In genomic region chr1:56953386-56953785, GRCh38 we compare ENCODE assay signal across 26 cellular contexts. TPM values are rescaled to one million over a fixed set of nuclear protein-coding genes. Genes with fewer than 3 reads are reported as not detected.
DNase-seq lines count a peak whose midpoint lies in the region; ATAC-seq, FAIRE-seq and TF ChIP-seq lines count a peak whose summit lies in the region.
"Had no signal": no experiment of that assay in that cellular context is flagged by ENCODE, and none has a peak within 500 bp of the region (broad histone marks: within the 10 kb centered on the region; RNA-seq: fewer than 3 reads in every experiment).

No MANE protein-coding gene starts in this region.

- H3K27ac ChIP-seq in HepG2 (ENCODE audit: extremely low read length, insufficient read depth, low read length) = no peak overlapping the region
- no peak overlapping the region for H3K27ac ChIP-seq in uterus
- H3K27ac ChIP-seq: A549; BLaER1 treated with 17β-estradiol and CSF1 and Interleukin-3, amounts not matched to agents 10 nM and 100 nM; GM23248 had no signal

- no peak for TF ChIP-seq EP300 in HepG2 (IDR thresholded peaks at IDR 0.05; ENCODE audit: low read depth in 2 of 2, low read length in 2 of 2)
- no peak for TF ChIP-seq EP300 in HepG2 (CRISPR knock-in tag; IDR thresholded peaks at IDR 0.05; ENCODE audit: borderline replicate concordance)

- H3K27me3 ChIP-seq in bronchial epithelial cell (ENCODE audit: control insufficient read depth, insufficient read depth, low read length) = no peaks in the 10 kb centered on the region
- H3K27me3 ChIP-seq in HepG2 (ENCODE audit: control insufficient read depth in 1 of 2, insufficient read depth in 2 of 2, low read length in 2 of 2) = no peaks in the 10 kb centered on the region
- no peaks in the 10 kb centered on the region for H3K27me3 ChIP-seq in uterus
- H3K27me3 ChIP-seq: BE2C; BLaER1 treated with 17β-estradiol and CSF1 and Interleukin-3, amounts not matched to agents 10 nM and 100 nM had no signal

- H3K4me2 ChIP-seq in HepG2 (ENCODE audit: low read depth, low read length) = no peak overlapping the region
- H3K4me2 ChIP-seq: A549; BLaER1 treated with 17β-estradiol and CSF1 and Interleukin-3, amounts not matched to agents 10 nM and 100 nM had no signal

- H3K4me3 ChIP-seq in bronchial epithelial cell (ENCODE audit: low read depth, low read length) = no peak overlapping the region
- no peak overlapping the region for H3K4me3 ChIP-seq in HepG2 (replicated peaks in 1 of 3; ENCODE audit: insufficient read depth in 1 of 3, low read depth in 2 of 3, low read length in 3 of 3)
- H3K4me3 ChIP-seq in uterus = no peak overlapping the region
- H3K4me3 ChIP-seq: A549; BLaER1 treated with 17β-estradiol and CSF1 and Interleukin-3, amounts not matched to agents 10 nM and 100 nM; GM12878; GM23248 had no signal

- POLR2A ChIA-PET in HepG2 (lab: Yijun Ruan, JAX) = no interaction called here

- H4K20me1 ChIP-seq in HepG2 (ENCODE audit: insufficient read depth, low read length) = no peaks in the 10 kb centered on the region
- H4K20me1 ChIP-seq: BLaER1 treated with 17β-estradiol and CSF1 and Interleukin-3, amounts not matched to agents 10 nM and 100 nM had no signal

- FAIRE-seq in bronchial epithelial cell (lab: Jason Lieb, UNC) (peak; percentile 55), HepG2 (lab: Jason Lieb, UNC) (no peak)
- FAIRE-seq: A549, D721Med, GM12878, GM19239, H1 had no signal

- no peaks in the 10 kb centered on the region for H3K9me3 ChIP-seq in HepG2 (ENCODE audit: low read length)
- no peaks in the 10 kb centered on the region for H3K9me3 ChIP-seq in uterus
- H3K9me3 ChIP-seq: A549; BE2C; BLaER1 treated with 17β-estradiol and CSF1 and Interleukin-3, amounts not matched to agents 10 nM and 100 nM had no signal

- CTCF ChIA-PET in HepG2 (lab: Yijun Ruan, JAX; ENCODE audit: low intra/inter-chr PET ratio, low total read pairs) = no interaction called here

- intact Hi-C loops in HepG2 (cut with micrococcal nuclease; ENCODE audit: unreplicated experiment) = no loop called here
- intact Hi-C loops in uterus (cut with DNase I; ENCODE audit: low total_unique reads) = no loop called here

- H3K9ac ChIP-seq in HepG2 (ENCODE audit: insufficient read depth, low read depth, low read length) = no peak overlapping the region
- H3K9ac ChIP-seq: BLaER1 treated with 17β-estradiol and CSF1 and Interleukin-3, amounts not matched to agents 10 nM and 100 nM; GM23248 had no signal

- no peak for TF ChIP-seq POLR2A in HepG2 (IDR thresholded peaks at IDR 0.05; ENCODE audit: insufficient read depth in 1 of 2, low read depth in 2 of 2, low read length in 2 of 2)
- TF ChIP-seq POLR2A in uterus (IDR thresholded peaks at IDR 0.05) = no peak

- H2AFZ ChIP-seq in HepG2 (ENCODE audit: low read length) = no peak overlapping the region
- H2AFZ ChIP-seq: GM23248 had no signal

- TF ChIP-seq RAD21 in HepG2 (CRISPR knock-in tag; IDR thresholded peaks at IDR 0.05) = no peak

- H3K79me2 ChIP-seq in HepG2 (ENCODE audit: insufficient read depth, low read length) = no peaks in the 10 kb centered on the region

- H3K36me3 ChIP-seq in bronchial epithelial cell (ENCODE audit: control insufficient read depth, insufficient read depth, low read length) (no peaks in the 10 kb centered on the region), HepG2 (replicated peaks in 1 of 2; ENCODE audit: control insufficient read depth in 1 of 2, insufficient read depth in 2 of 2, low read length in 2 of 2) (no peaks in the 10 kb centered on the region), uterus (no peaks in the 10 kb centered on the region)
- H3K36me3 ChIP-seq: BE2C; BLaER1 treated with 17β-estradiol and CSF1 and Interleukin-3, amounts not matched to agents 10 nM and 100 nM had no signal

- TF ChIP-seq CTCF in bronchial epithelial cell (IDR thresholded peaks at IDR 0.05; ENCODE audit: insufficient read depth, low read length, severe bottlenecking) (no peak), HepG2 (CRISPR knock-in tag; IDR thresholded peaks at IDR 0.05) (no peak), uterus (IDR thresholded peaks at IDR 0.05) (no peak)

- ATAC-seq in HepG2 (no peak), HG02970 (IDR thresholded peaks at IDR 0.05; ENCODE audit: low FRiP score, unreplicated experiment) (no peak)
- ATAC-seq: A549, GM12878 had no signal

- H3K4me1 ChIP-seq in HepG2 (ENCODE audit: insufficient read depth, low read length) (peaks cover 64% of the 10 kb centered on the region), uterus (no peaks in the 10 kb centered on the region)
- H3K4me1 ChIP-seq: A549 had no signal

- BruUV-seq in HepG2 (replicated peaks; lab: Mats Ljungman, UMichigan) = no TSS peak

- in situ Hi-C loops in HepG2 (cut with HindIII; ENCODE audit: extremely low pct_ligation_motif_present, low pct_unique_long_range_greater_than_20kb) = no loop called here

- DNase-seq in OCI-M1 (lab: John Stamatoyannopoulos, UW) (peak; percentile 43), bronchial epithelial cell (ENCODE audit: low read depth) (no peak), HepG2 (ENCODE audit: low spot score) (peak; percentile 16), uterus (no peak), mesenteric fat pad (ENCODE audit: low spot score) (no peak)
- DNase-seq: 8988T; ACHN; AML-193; BE2C; CD4-positive, alpha-beta T cell; CD8-positive, alpha-beta memory T cell; DMS 273 treated with DMSO at 0.1 percent for 48 hours; DMS79; EL; GDM1; GM23248; H7; HCEC 1CT had no signal

- WGBS in HepG2 (ENCODE audit: low lambda C conversion rate) = 39% methylated on average over 4 of the region's 5 CpGs

TF ChIP-seq in HepG2, 621 proteins besides CTCF, POLR2A, EP300 and RAD21 (continues in another document):
- no peak for TF ChIP-seq SRSF9 (IDR thresholded peaks at IDR 0.05; ENCODE audit: borderline replicate concordance, insufficient read depth, low read depth, low read length, poor library complexity, severe bottlenecking)
- TF ChIP-seq NCOR1 (IDR thresholded peaks at IDR 0.05; ENCODE audit: borderline replicate concordance, low read length) = no peak
- TF ChIP-seq GATA4 (IDR thresholded peaks at IDR 0.05; ENCODE audit: borderline replicate concordance, low read depth) = no peak
- TF ChIP-seq CENPT (CRISPR knock-in tag; IDR thresholded peaks at IDR 0.05; ENCODE audit: low read depth) = no peak
- TF ChIP-seq HNF4A (CRISPR knock-in tag; IDR thresholded peaks at IDR 0.05) = peak; percentile 40; the same call in 1 of the 2 replicates
- TF ChIP-seq SOX5 (CRISPR knock-in tag; IDR thresholded peaks at IDR 0.05; ENCODE audit: borderline replicate concordance) = no peak; the same call in 1 of the 2 replicates
- peak; percentile 62; the same call in 1 of the 2 replicates for TF ChIP-seq RCOR2 (CRISPR knock-in tag; IDR thresholded peaks at IDR 0.05)
- no peak for TF ChIP-seq U2AF2 (IDR thresholded peaks at IDR 0.05; ENCODE audit: low read depth, low read length)
- no peak for TF ChIP-seq MAZ (IDR thresholded peaks at IDR 0.05; ENCODE audit: borderline replicate concordance, low read depth, low read length)
- no peak for TF ChIP-seq MAZ (CRISPR knock-in tag; IDR thresholded peaks at IDR 0.05; ENCODE audit: low read depth)
- TF ChIP-seq ZNF460 (CRISPR knock-in tag; IDR thresholded peaks at IDR 0.05; ENCODE audit: borderline replicate concordance) = no peak
- TF ChIP-seq MAF1 (CRISPR knock-in tag; IDR thresholded peaks at IDR 0.05; ENCODE audit: borderline replicate concordance) = no peak
- no peak for TF ChIP-seq MTA1 (CRISPR knock-in tag; IDR thresholded peaks at IDR 0.05; ENCODE audit: borderline replicate concordance)
- TF ChIP-seq ZNF513 (CRISPR knock-in tag; conservative IDR thresholded peaks at IDR 0.05) = no peak
- no peak for TF ChIP-seq NFKBIZ (CRISPR knock-in tag; IDR thresholded peaks at IDR 0.05)
- TF ChIP-seq BCL6 (CRISPR knock-in tag; IDR thresholded peaks at IDR 0.05) = no peak

RNA-seq across cellular contexts. Expression of gene C8B, which starts 12.4 kb away (rescaled TPM):
- total RNA-seq in bronchial epithelial cell (not detected in 2 replicates), HepG2 (2016; rRNA removed; fragmentation: Illumina TruSeq; extraction: Trizol) (3.3 and 8.4 TPM in 2 replicates), uterus (not detected), mesenteric fat pad (not detected)
- 0.53 and 0.61 TPM in 2 replicates for total RNA-seq in HepG2 (2016; cell fraction: cytosol; rRNA removed; fragmentation: Illumina TruSeq; extraction: Trizol; ENCODE audit: low read depth)
- total RNA-seq in HepG2 (2016; cell fraction: insoluble cytoplasmic fraction; rRNA removed; fragmentation: Illumina TruSeq; extraction: Trizol) = 5.1 and 7.4 TPM in 2 replicates
- 1.4 and 1.8 TPM in 2 replicates for total RNA-seq in HepG2 (2016; cell fraction: membrane; rRNA removed; fragmentation: Illumina TruSeq; extraction: Trizol)
- 6.6 and 7.4 TPM in 2 replicates for total RNA-seq in HepG2 (2016; cell fraction: nucleus; rRNA removed; fragmentation: Illumina TruSeq; extraction: Trizol)
- 11.3 and 21.1 TPM in 2 replicates for polyA plus RNA-seq in HepG2 (2011; rRNA removed)
- polyA plus RNA-seq in HepG2 (2011; cell fraction: cytosol; rRNA removed) = 9.0 and 19.4 TPM in 2 replicates
- 9.1 and 11.3 TPM in 2 replicates for polyA plus RNA-seq in HepG2 (2011; cell fraction: nucleus; rRNA removed)
- polyA plus RNA-seq in HepG2 (2012) = 10.5 and 17.8 TPM in 2 replicates
- 0.57 and 0.66 TPM in 2 replicates for polyA plus RNA-seq in HepG2 (2016; cell fraction: cytosol; fragmentation: Illumina TruSeq; extraction: Trizol; ENCODE audit: low read depth)
- 3.7 and 3.8 TPM in 2 replicates for polyA plus RNA-seq in HepG2 (2016; cell fraction: insoluble cytoplasmic fraction; fragmentation: Illumina TruSeq; extraction: Trizol; ENCODE audit: low read depth)
- polyA plus RNA-seq in HepG2 (2016; cell fraction: membrane; fragmentation: Illumina TruSeq; extraction: Trizol; ENCODE audit: low read depth) = 1.2 and 1.4 TPM in 2 replicates
- polyA plus RNA-seq in HepG2 (2016; cell fraction: nucleus; fragmentation: Illumina TruSeq; extraction: Trizol; ENCODE audit: insufficient read depth, low read depth) = 5.9 and 7.7 TPM in 2 replicates
- polyA minus RNA-seq in HepG2 (2011; rRNA and poly(A)+ RNA removed; ENCODE audit: low replicate concordance) = 9.1 TPM in 1 of 2 replicates, not detected in the other
- 4.2 and 7.6 TPM in 2 replicates for polyA minus RNA-seq in HepG2 (2011; cell fraction: cytosol; rRNA and poly(A)+ RNA removed)
- polyA minus RNA-seq in HepG2 (2011; cell fraction: nucleus; rRNA and poly(A)+ RNA removed) = 4.8 and 11.1 TPM in 2 replicates
- total RNA-seq: CD4-positive, alpha-beta T cell; CD8-positive, alpha-beta memory T cell; GM12878; GM23248; H1; H7 had no signal
- polyA plus RNA-seq: A549; CD14-positive monocyte; CD8-positive, alpha-beta memory T cell; GM12878; GM23248; H1 had no signal

Comparison
In these comparisons a context has a peak if more than half of its experiments do, and no peak if none do; other contexts are left out.
1. DNase-seq: peak in OCI-M1 (single experiment) and HepG2 (single experiment); none in bronchial epithelial cell (single experiment), uterus (0 of 2) and mesenteric fat pad (single experiment).